15 cellular contexts compared by ENCODE assay signal in genomic region chr22:49666146-49666809, GRCh38.
DNase-seq lines count a peak whose midpoint lies in the region; ATAC-seq and TF ChIP-seq lines count a peak whose summit lies in the region.
"Had no signal": no experiment of that assay in that cellular context is flagged by ENCODE, and none has a peak within 500 bp of the region (broad histone marks: within the 10 kb centered on the region; RNA-seq: fewer than 3 reads in every experiment).

No MANE protein-coding gene starts in this region.

- no peak for ATAC-seq in activated T-cell treated with anti-CD3 and anti-CD28 coated beads, Interleukin-2, amount 50 U/mL, for 4 hours
- ATAC-seq in activated naive CD8-positive, alpha-beta T cell treated with anti-CD3 and anti-CD28 coated beads, Interleukin-2, amount 10 ng/mL, durations not matched to agents 7 days and 5 days (ENCODE audit: low read depth): no peak
- no peak for ATAC-seq in lung (ENCODE audit: insufficient read depth, low FRiP score)
- ATAC-seq in HG03460 (IDR thresholded peaks at IDR 0.05; ENCODE audit: unreplicated experiment): no peak
- ATAC-seq: Panc1 had no signal

- TF ChIP-seq CTCF in lung (IDR thresholded peaks at IDR 0.05; ENCODE audit: control extremely low read depth, extremely low read depth): no peak
- TF ChIP-seq CTCF in transverse colon (IDR thresholded peaks at IDR 0.05): no peak

- no peak overlapping the region for H3K4me3 Mint-ChIP-seq in activated T-cell treated with anti-CD3 and anti-CD28 coated beads, Interleukin-2, amount 50 U/mL, for 4 hours
- H3K4me3 Mint-ChIP-seq in activated naive CD8-positive, alpha-beta T cell treated with anti-CD3 and anti-CD28 coated beads, Interleukin-2, amount 10 ng/mL, durations not matched to agents 7 days and 5 days: peak overlapping the region; percentile 76

- H3K9me3 ChIP-seq in lung (ENCODE audit: control insufficient read depth in 2 of 2, insufficient read depth in 1 of 2, low read length in 1 of 2) (peaks cover 0 to 15% of the 10 kb centered on the region in 2 donors), transverse colon (no peaks in the 10 kb centered on the region)

- H3K27ac Mint-ChIP-seq in activated naive CD8-positive, alpha-beta T cell treated with anti-CD3 and anti-CD28 coated beads, Interleukin-2, amount 10 ng/mL, durations not matched to agents 7 days and 5 days: peak overlapping the region; percentile 82

- H3K36me3 ChIP-seq in lung (ENCODE audit: control insufficient read depth in 2 of 2, insufficient read depth in 2 of 2, low read length in 2 of 2) (no peaks in the 10 kb centered on the region), transverse colon (no peaks in the 10 kb centered on the region)
- H3K36me3 ChIP-seq: HAP-1 had no signal

- no peaks in the 10 kb centered on the region for H3K36me3 Mint-ChIP-seq in activated T-cell treated with anti-CD3 and anti-CD28 coated beads, Interleukin-2, amount 50 U/mL, for 4 hours (ENCODE audit: insufficient read depth)
- no peaks in the 10 kb centered on the region for H3K36me3 Mint-ChIP-seq in activated naive CD8-positive, alpha-beta T cell treated with anti-CD3 and anti-CD28 coated beads, Interleukin-2, amount 10 ng/mL, durations not matched to agents 7 days and 5 days

- intact Hi-C loops in transverse colon (cut with DNase I; ENCODE audit: low total_unique reads): no loop called here

- in situ Hi-C loops in transverse colon (cut with MboI; ENCODE audit: low pct_ligation_motif_present in 1 of 4, low pct_unique_long_range_greater_than_20kb in 1 of 4, low sequenced_read_pairs in 3 of 4): no loop called here

- WGBS in lung, 2 donors: 71 to 86% methylated on average over 11 of the region's 11 CpGs
- WGBS in transverse colon (ENCODE audit: low coverage in 1 of 2), 2 donors: 70 to 79% methylated on average over 9 to 11 of the region's 11 CpGs

- TF ChIP-seq EP300 in transverse colon (IDR thresholded peaks at IDR 0.05; ENCODE audit: low read depth): no peak

- TF ChIP-seq POLR2A in transverse colon (IDR thresholded peaks at IDR 0.05): no peak

- peaks cover 27% of the 10 kb centered on the region for H3K4me1 Mint-ChIP-seq in activated T-cell treated with anti-CD3 and anti-CD28 coated beads, Interleukin-2, amount 50 U/mL, for 4 hours (ENCODE audit: low read depth)
- peaks cover 16% of the 10 kb centered on the region for H3K4me1 Mint-ChIP-seq in activated naive CD8-positive, alpha-beta T cell treated with anti-CD3 and anti-CD28 coated beads, Interleukin-2, amount 10 ng/mL, durations not matched to agents 7 days and 5 days

- H3K9me3 Mint-ChIP-seq in activated T-cell treated with anti-CD3 and anti-CD28 coated beads, Interleukin-2, amount 50 U/mL, for 4 hours: no peaks in the 10 kb centered on the region
- H3K9me3 Mint-ChIP-seq in activated naive CD8-positive, alpha-beta T cell treated with anti-CD3 and anti-CD28 coated beads, Interleukin-2, amount 10 ng/mL, durations not matched to agents 7 days and 5 days: no peaks in the 10 kb centered on the region
- H3K9me3 Mint-ChIP-seq: stimulated activated naive CD8-positive, alpha-beta T cell treated with anti-CD3 and anti-CD28 coated beads, Interleukin-15, Interleukin-2, amounts not matched to agents 100 ng/mL and 50 ng/mL, for 24 hours had no signal

- H3K27me3 ChIP-seq in lung (ENCODE audit: control insufficient read depth, insufficient read depth): no peaks in the 10 kb centered on the region
- H3K27me3 ChIP-seq in transverse colon: peaks cover 38% of the 10 kb centered on the region

- H3K27me3 Mint-ChIP-seq in activated T-cell treated with anti-CD3 and anti-CD28 coated beads, Interleukin-2, amount 50 U/mL, for 4 hours (ENCODE audit: low read depth): peaks cover 12% of the 10 kb centered on the region
- peaks cover 23% of the 10 kb centered on the region for H3K27me3 Mint-ChIP-seq in activated naive CD8-positive, alpha-beta T cell treated with anti-CD3 and anti-CD28 coated beads, Interleukin-2, amount 10 ng/mL, durations not matched to agents 7 days and 5 days

- peak overlapping the region; percentile 14 to 33 for H3K27ac ChIP-seq in lung (ENCODE audit: low read depth in 1 of 2, low read length in 1 of 2)
- peak overlapping the region in 1 of 4 donors; percentile 10 for H3K27ac ChIP-seq in transverse colon

- peak; percentile 1 for DNase-seq in activated T-cell treated with anti-CD3 and anti-CD28 coated beads, Interleukin-2, amount 50 U/mL, for 4 hours
- DNase-seq in activated T-cell treated with anti-CD3 and anti-CD28 coated beads for 4 hours (no peak), lung (ENCODE audit: low spot score) (no peak), transverse colon (peak; percentile 2), NCI-H146 treated with DMSO at 0.1 percent for 48 hours (lab: John Stamatoyannopoulos, UW; ENCODE audit: unreplicated experiment) (no peak), SHP77 (lab: John Stamatoyannopoulos, UW) (no peak)
- no peak for DNase-seq in activated naive CD8-positive, alpha-beta T cell treated with anti-CD3 and anti-CD28 coated beads, Interleukin-2, amount 10 ng/mL, durations not matched to agents 7 days and 5 days
- DNase-seq: activated CD4-positive, alpha-beta T cell treated with anti-CD3 and anti-CD28 coated beads for 48 hours; activated gamma-delta T cell treated with Interleukin-2 at 50 U/mL for 16 hours; NCI-H146; NCI-H510A treated with DMSO at 0.1 percent for 48 hours had no signal

- peaks cover 6 to 13% of the 10 kb centered on the region in 2 donors for H3K4me1 ChIP-seq in lung (ENCODE audit: control insufficient read depth in 2 of 2, insufficient read depth in 2 of 2, low read length in 2 of 2)
- peaks cover 0 to 6% (median 3%) of the 10 kb centered on the region in 4 donors for H3K4me1 ChIP-seq in transverse colon

- POLR2A ChIA-PET in activated naive CD8-positive, alpha-beta T cell treated with anti-CD3 and anti-CD28 coated beads, Interleukin-2, amount 10 ng/mL, durations not matched to agents 7 days and 5 days (lab: Charles Lee): interaction anchor here (0.8 kb wide), 1 partner anchor 10 kb away, joined by 3 read pairs; no protein-coding TSS in a partner anchor

- H3K4me3 ChIP-seq in lung (no peak overlapping the region), transverse colon (no peak overlapping the region)
- H3K4me3 ChIP-seq: HAP-1 had no signal

Comparison
In these comparisons a context has a peak if more than half of its experiments do, and no peak if none do; other contexts are left out.
1. DNase-seq: peak in activated T-cell treated with anti-CD3 and anti-CD28 coated beads, Interleukin-2, amount 50 U/mL, for 4 hours (single experiment) and transverse colon (single experiment); none in activated T-cell treated with anti-CD3 and anti-CD28 coated beads for 4 hours (single experiment), activated naive CD8-positive, alpha-beta T cell treated with anti-CD3 and anti-CD28 coated beads, Interleukin-2, amount 10 ng/mL, durations not matched to agents 7 days and 5 days (single experiment), lung (single experiment), NCI-H146 treated with DMSO at 0.1 percent for 48 hours (single experiment) and SHP77 (0 of 2).